16 cellular contexts compared by ENCODE assay signal in genomic region chr16:87974190-87974589, GRCh38. TPM values are rescaled to one million over a fixed set of nuclear protein-coding genes. Genes with fewer than 3 reads are reported as not detected.
A peak's percentile ranks its signal among the peaks of the same experiment; 100 is the strongest.
DNase-seq lines count a peak whose midpoint lies in the region; ATAC-seq and TF ChIP-seq lines count a peak whose summit lies in the region.
"Had no signal": no experiment of that assay in that cellular context is flagged by ENCODE, and none has a peak within 500 bp of the region (broad histone marks: within the 10 kb centered on the region; RNA-seq: fewer than 3 reads in every experiment).

No MANE protein-coding gene starts in this region.

- no peak overlapping the region for H3K4me3 ChIP-seq in naive thymus-derived CD4-positive, alpha-beta T cell (ENCODE audit: low read length)
- H3K4me3 ChIP-seq: GM12878, PC-9 had no signal

- H3K9me3 ChIP-seq in T-helper 17 cell (ENCODE audit: control insufficient read depth, low read length, poor library complexity, severe bottlenecking), result no peaks in the 10 kb centered on the region
- peaks cover 0 to 8% (median 0%) of the 10 kb centered on the region in 3 experiments for H3K9me3 ChIP-seq in naive thymus-derived CD4-positive, alpha-beta T cell (ENCODE audit: control insufficient read depth in 2 of 3, low read length in 3 of 3)

- no peaks in the 10 kb centered on the region for H3K27me3 ChIP-seq in naive thymus-derived CD4-positive, alpha-beta T cell (ENCODE audit: control insufficient read depth in 2 of 2, insufficient read depth in 2 of 2, low read length in 2 of 2)

- no peak for TF ChIP-seq POLR2A in erythroblast (IDR thresholded peaks at IDR 0.05; ENCODE audit: low read length)

- H3K27ac Mint-ChIP-seq in activated CD4-positive, alpha-beta memory T cell treated with anti-CD3 and anti-CD28 coated beads, Interleukin-2, amount 10 ng/mL, durations not matched to agents 7 days and 5 days, result peak overlapping the region; percentile 44
- no peak overlapping the region for H3K27ac Mint-ChIP-seq in activated CD4-positive, alpha-beta memory T cell treated with anti-CD3 and anti-CD28 coated beads for 36 hours
- H3K27ac Mint-ChIP-seq in T-helper 17 cell, result peak overlapping the region; percentile 73
- peak overlapping the region in 3 of 9 donors; percentile 45 to 62 (median 58) for H3K27ac Mint-ChIP-seq in naive thymus-derived CD4-positive, alpha-beta T cell
- H3K27ac Mint-ChIP-seq in stimulated activated naive B cell treated with anti-CD40 and anti-IgM and Interleukin-4, amounts not matched to agents 10 μg/mL and 1 μg/mL and 100 μg/mL, for 72 hours, result peak overlapping the region; percentile 27

- H3K27me3 Mint-ChIP-seq in activated CD4-positive, alpha-beta memory T cell treated with anti-CD3 and anti-CD28 coated beads, Interleukin-2, amount 10 ng/mL, durations not matched to agents 7 days and 5 days, result no peaks in the 10 kb centered on the region
- no peaks in the 10 kb centered on the region for H3K27me3 Mint-ChIP-seq in activated CD4-positive, alpha-beta memory T cell treated with anti-CD3 and anti-CD28 coated beads for 36 hours
- H3K27me3 Mint-ChIP-seq in T-helper 17 cell, result no peaks in the 10 kb centered on the region
- H3K27me3 Mint-ChIP-seq in naive thymus-derived CD4-positive, alpha-beta T cell, result no peaks in the 10 kb centered on the region
- H3K27me3 Mint-ChIP-seq in stimulated activated naive B cell treated with anti-CD40 and anti-IgM and Interleukin-4, amounts not matched to agents 10 μg/mL and 1 μg/mL and 100 μg/mL, for 72 hours, result no peaks in the 10 kb centered on the region

- no peak for DNase-seq in activated CD4-positive, alpha-beta memory T cell treated with anti-CD3 and anti-CD28 coated beads, Interleukin-2, amount 10 ng/mL, durations not matched to agents 7 days and 5 days
- DNase-seq in activated CD4-positive, alpha-beta memory T cell treated with anti-CD3 and anti-CD28 coated beads for 36 hours, result no peak
- no peak for DNase-seq in T-helper 17 cell
- no peak for DNase-seq in naive thymus-derived CD4-positive, alpha-beta T cell
- DNase-seq in stimulated activated naive B cell treated with anti-CD40 and anti-IgM and Interleukin-4, amounts not matched to agents 10 μg/mL and 1 μg/mL and 100 μg/mL, for 72 hours, result no peak
- DNase-seq in erythroblast (lab: John Stamatoyannopoulos, UW), result no peak
- DNase-seq in medulla oblongata (ENCODE audit: extremely low spot score), result no peak
- no peak for DNase-seq in NCI-H82 treated with DMSO at 0.1 percent for 48 hours (lab: John Stamatoyannopoulos, UW; ENCODE audit: unreplicated experiment)
- DNase-seq: CD4-positive, CD25-positive, alpha-beta regulatory T cell; DMS79; NCI-H146; PC-9 had no signal

- CTCF ChIA-PET in activated CD4-positive, alpha-beta memory T cell treated with anti-CD3 and anti-CD28 coated beads, Interleukin-2, amount 10 ng/mL, durations not matched to agents 7 days and 5 days (lab: Charles Lee), result interaction anchor here (0.9 kb wide), 1 partner anchor 57 kb away, joined by 3 read pairs; no protein-coding TSS in a partner anchor
- CTCF ChIA-PET in activated CD4-positive, alpha-beta memory T cell treated with anti-CD3 and anti-CD28 coated beads for 36 hours (lab: Charles Lee), result no interaction called here
- CTCF ChIA-PET in naive thymus-derived CD4-positive, alpha-beta T cell (lab: Charles Lee), result no interaction called here

- H3K36me3 ChIP-seq in naive thymus-derived CD4-positive, alpha-beta T cell (ENCODE audit: control insufficient read depth in 2 of 3, insufficient read depth in 3 of 3, low read length in 3 of 3), result peaks cover 0 to 19% (median 3%) of the 10 kb centered on the region in 3 experiments

- no peak for ATAC-seq in T-helper 17 cell
- peak; percentile 45 for ATAC-seq in naive thymus-derived CD4-positive, alpha-beta T cell
- ATAC-seq in stimulated activated naive B cell treated with anti-CD40 and anti-IgM and Interleukin-4, amounts not matched to agents 10 μg/mL and 1 μg/mL and 100 μg/mL, for 72 hours (replicated peaks), result peak; percentile 89 to 90
- ATAC-seq: GM12878 had no signal

- no peak overlapping the region for H3K27ac ChIP-seq in naive thymus-derived CD4-positive, alpha-beta T cell (ENCODE audit: low read depth, low read length)
- H3K27ac ChIP-seq: PC-9 had no signal

- peaks cover 47% of the 10 kb centered on the region for H3K36me3 Mint-ChIP-seq in activated CD4-positive, alpha-beta memory T cell treated with anti-CD3 and anti-CD28 coated beads, Interleukin-2, amount 10 ng/mL, durations not matched to agents 7 days and 5 days (ENCODE audit: low read depth)
- peaks cover 40% of the 10 kb centered on the region for H3K36me3 Mint-ChIP-seq in activated CD4-positive, alpha-beta memory T cell treated with anti-CD3 and anti-CD28 coated beads for 36 hours
- H3K36me3 Mint-ChIP-seq in T-helper 17 cell (ENCODE audit: low read depth), result peaks cover 11% of the 10 kb centered on the region
- H3K36me3 Mint-ChIP-seq in naive thymus-derived CD4-positive, alpha-beta T cell, result peaks cover 18 to 67% (median 51%) of the 10 kb centered on the region in 5 donors
- peaks cover 55 to 70% of the 10 kb centered on the region in 2 donors for H3K36me3 Mint-ChIP-seq in stimulated activated naive B cell treated with anti-CD40 and anti-IgM and Interleukin-4, amounts not matched to agents 10 μg/mL and 1 μg/mL and 100 μg/mL, for 72 hours

- intact Hi-C loops in activated CD4-positive, alpha-beta memory T cell treated with anti-CD3 and anti-CD28 coated beads for 36 hours (cut with micrococcal nuclease), result no loop called here
- intact Hi-C loops in naive thymus-derived CD4-positive, alpha-beta T cell (cut with micrococcal nuclease), result no loop called here

- H3K4me1 Mint-ChIP-seq in activated CD4-positive, alpha-beta memory T cell treated with anti-CD3 and anti-CD28 coated beads, Interleukin-2, amount 10 ng/mL, durations not matched to agents 7 days and 5 days, result peaks cover 17% of the 10 kb centered on the region
- H3K4me1 Mint-ChIP-seq in activated CD4-positive, alpha-beta memory T cell treated with anti-CD3 and anti-CD28 coated beads for 36 hours (ENCODE audit: low read depth), result peaks cover 32% of the 10 kb centered on the region
- peaks cover 21% of the 10 kb centered on the region for H3K4me1 Mint-ChIP-seq in T-helper 17 cell
- H3K4me1 Mint-ChIP-seq in naive thymus-derived CD4-positive, alpha-beta T cell, result peaks cover 23 to 61% (median 50%) of the 10 kb centered on the region in 7 donors
- H3K4me1 Mint-ChIP-seq in stimulated activated naive B cell treated with anti-CD40 and anti-IgM and Interleukin-4, amounts not matched to agents 10 μg/mL and 1 μg/mL and 100 μg/mL, for 72 hours, result peaks cover 26 to 62% of the 10 kb centered on the region in 2 donors

- no peaks in the 10 kb centered on the region for H3K4me1 ChIP-seq in naive thymus-derived CD4-positive, alpha-beta T cell (ENCODE audit: control insufficient read depth in 2 of 2, insufficient read depth in 2 of 2, low read length in 2 of 2)

- POLR2A ChIA-PET in activated CD4-positive, alpha-beta memory T cell treated with anti-CD3 and anti-CD28 coated beads, Interleukin-2, amount 10 ng/mL, durations not matched to agents 7 days and 5 days (lab: Charles Lee), result no interaction called here
- POLR2A ChIA-PET in activated CD4-positive, alpha-beta memory T cell treated with anti-CD3 and anti-CD28 coated beads for 36 hours (lab: Charles Lee), result no interaction called here
- POLR2A ChIA-PET in naive thymus-derived CD4-positive, alpha-beta T cell (lab: Charles Lee), result no interaction called here

- H3K4me3 Mint-ChIP-seq in activated CD4-positive, alpha-beta memory T cell treated with anti-CD3 and anti-CD28 coated beads, Interleukin-2, amount 10 ng/mL, durations not matched to agents 7 days and 5 days, result no peak overlapping the region
- no peak overlapping the region for H3K4me3 Mint-ChIP-seq in activated CD4-positive, alpha-beta memory T cell treated with anti-CD3 and anti-CD28 coated beads for 36 hours
- no peak overlapping the region for H3K4me3 Mint-ChIP-seq in T-helper 17 cell
- H3K4me3 Mint-ChIP-seq in naive thymus-derived CD4-positive, alpha-beta T cell, result no peak overlapping the region
- H3K4me3 Mint-ChIP-seq in stimulated activated naive B cell treated with anti-CD40 and anti-IgM and Interleukin-4, amounts not matched to agents 10 μg/mL and 1 μg/mL and 100 μg/mL, for 72 hours, result peak overlapping the region; percentile 29 to 78
- H3K4me3 Mint-ChIP-seq: CD4-positive, CD25-positive, alpha-beta regulatory T cell had no signal

- H3K9me3 Mint-ChIP-seq in activated CD4-positive, alpha-beta memory T cell treated with anti-CD3 and anti-CD28 coated beads, Interleukin-2, amount 10 ng/mL, durations not matched to agents 7 days and 5 days, result peaks cover 23% of the 10 kb centered on the region
- H3K9me3 Mint-ChIP-seq in activated CD4-positive, alpha-beta memory T cell treated with anti-CD3 and anti-CD28 coated beads for 36 hours, result peaks cover 23% of the 10 kb centered on the region
- H3K9me3 Mint-ChIP-seq in naive thymus-derived CD4-positive, alpha-beta T cell, result peaks cover 5 to 28% (median 14%) of the 10 kb centered on the region in 11 donors
- peaks cover 15 to 22% of the 10 kb centered on the region in 2 donors for H3K9me3 Mint-ChIP-seq in stimulated activated naive B cell treated with anti-CD40 and anti-IgM and Interleukin-4, amounts not matched to agents 10 μg/mL and 1 μg/mL and 100 μg/mL, for 72 hours

RNA-seq across cellular contexts. Expression of gene BANP, which starts 23.0 kb away (rescaled TPM):
- 10 to 100 TPM; 33.6 to 38.9 TPM for total RNA-seq in activated CD4-positive, alpha-beta memory T cell treated with anti-CD3 and anti-CD28 coated beads, Interleukin-2, amount 10 ng/mL, durations not matched to agents 7 days and 5 days
- total RNA-seq in activated CD4-positive, alpha-beta memory T cell treated with anti-CD3 and anti-CD28 coated beads for 36 hours, result 10 to 100 TPM; 29.6 to 30.6 TPM
- 10 to 100 TPM; 46.9 to 47.9 TPM for total RNA-seq in T-helper 17 cell
- 10 to 100 TPM; 43.6 to 81.2 (median 68.5) TPM for total RNA-seq in naive thymus-derived CD4-positive, alpha-beta T cell
- polyA plus RNA-seq in naive thymus-derived CD4-positive, alpha-beta T cell, result 10 to 100 TPM; 17.2 to 28.9 TPM

RNA-seq across cellular contexts. Expression of gene CA5A, which starts 37.9 kb away (rescaled TPM):
- total RNA-seq in activated CD4-positive, alpha-beta memory T cell treated with anti-CD3 and anti-CD28 coated beads, Interleukin-2, amount 10 ng/mL, durations not matched to agents 7 days and 5 days, result not detected
- not detected for total RNA-seq in activated CD4-positive, alpha-beta memory T cell treated with anti-CD3 and anti-CD28 coated beads for 36 hours
- not detected for total RNA-seq in T-helper 17 cell
- total RNA-seq in naive thymus-derived CD4-positive, alpha-beta T cell, result not detected
- polyA plus RNA-seq in naive thymus-derived CD4-positive, alpha-beta T cell, result not detected
- total RNA-seq: A172; CD4-positive, CD25-positive, alpha-beta regulatory T cell; G401; GM12878; HT1080 had no signal
- polyA plus RNA-seq: CD4-positive, CD25-positive, alpha-beta regulatory T cell; GM12878 had no signal

Comparison
In these comparisons a context has a peak if more than half of its experiments do, and no peak if none do; other contexts are left out.
1. H3K4me3 Mint-ChIP-seq: peak in stimulated activated naive B cell treated with anti-CD40 and anti-IgM and Interleukin-4, amounts not matched to agents 10 μg/mL and 1 μg/mL and 100 μg/mL, for 72 hours (2 of 2); none in activated CD4-positive, alpha-beta memory T cell treated with anti-CD3 and anti-CD28 coated beads, Interleukin-2, amount 10 ng/mL, durations not matched to agents 7 days and 5 days (single experiment), activated CD4-positive, alpha-beta memory T cell treated with anti-CD3 and anti-CD28 coated beads for 36 hours (single experiment), T-helper 17 cell (single experiment) and naive thymus-derived CD4-positive, alpha-beta T cell (0 of 10).